In the genomic region with DNA sequence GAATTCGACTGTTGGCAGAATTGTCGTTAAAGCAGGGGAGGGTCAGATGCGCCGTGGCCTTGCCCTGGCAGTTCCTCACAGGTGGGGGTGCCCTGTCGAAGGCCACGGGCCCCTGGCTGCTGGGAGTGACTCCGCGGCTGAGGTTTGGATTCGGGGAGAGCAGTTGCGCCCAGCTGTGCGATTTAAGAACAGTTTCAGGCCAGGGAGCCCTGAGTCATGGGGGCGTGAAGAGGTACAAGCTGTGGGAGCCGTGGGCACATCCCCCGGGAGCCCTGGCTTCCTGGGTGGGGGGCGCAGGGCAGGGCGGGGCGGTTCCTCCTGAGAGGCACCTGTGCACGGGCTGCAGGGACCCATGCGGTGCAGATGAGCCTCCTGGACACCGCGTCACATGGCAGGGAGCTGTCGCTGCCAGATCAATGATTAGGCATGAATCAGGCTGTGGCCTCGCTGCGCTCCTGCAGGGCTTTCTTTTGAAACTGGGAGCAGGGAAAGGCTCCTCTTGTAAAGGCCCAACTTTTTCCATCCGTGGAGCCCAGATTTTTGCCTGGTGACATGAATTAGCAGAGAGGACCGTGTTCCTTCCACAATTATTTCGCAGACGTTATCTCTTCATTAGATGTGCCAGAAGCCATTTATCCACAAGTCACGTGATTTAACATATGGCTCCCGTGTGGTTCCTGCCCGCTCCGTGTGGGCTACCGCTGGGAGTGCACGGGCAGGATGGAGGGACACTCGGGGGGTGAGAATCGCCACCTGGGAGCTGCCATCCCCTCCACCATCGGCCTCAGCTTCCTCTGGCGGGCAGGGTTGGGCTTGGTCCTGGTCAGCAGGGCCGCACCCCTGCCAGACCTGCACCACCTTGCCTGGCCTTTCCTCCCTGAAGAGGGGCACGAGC, we compare ENCODE assay signal across 8 cellular contexts.
DNase-seq lines count a peak whose midpoint lies in the region; ATAC-seq lines count a peak whose summit lies in the region.

No MANE protein-coding gene starts in this region.

- peak; percentile 22 for ATAC-seq in HG03175 (IDR thresholded peaks at IDR 0.05; ENCODE audit: unreplicated experiment)
- peak; percentile 23 for ATAC-seq in stimulated activated naive CD8-positive, alpha-beta T cell treated with anti-CD3 and anti-CD28 coated beads, Interleukin-15, Interleukin-2, amounts not matched to agents 100 U/mL and 50 U/mL, for 24 hours

- H3K27ac ChIP-seq in SK-N-MC (peak overlapping the region; percentile 54; the same call in 1 of the 2 replicates), caudate nucleus (ENCODE audit: low read depth, low read length) (peak overlapping the region; percentile 59)

- peak overlapping the region; percentile 75 for H3K9ac ChIP-seq in SK-N-MC (ENCODE audit: insufficient read length)

- H3K9me3 ChIP-seq in SK-N-MC (ENCODE audit: low read depth, low read length) = no peaks in the 10 kb centered on the region

- H3K36me3 ChIP-seq in SK-N-MC (ENCODE audit: insufficient read depth, low read length) = no peaks in the 10 kb centered on the region

- H3K4me3 ChIP-seq in SK-N-MC = peak overlapping the region; percentile 78

- peak; percentile 20 for DNase-seq in NCI-H1105 treated with DMSO at 0.1 percent for 48 hours (lab: John Stamatoyannopoulos, UW)
- DNase-seq in NCI-H1105 (lab: John Stamatoyannopoulos, UW) = no peak
- no peak for DNase-seq in SK-N-MC (ENCODE audit: low read depth, low spot score)
- peak in 10 of 61 donors; percentile 25 to 76 (median 58) for DNase-seq in caudate nucleus (lab: John Stamatoyannopoulos, UW)
- peak; percentile 66 for DNase-seq in left kidney (ENCODE audit: low read depth, low spot score)
- peak; percentile 54 for DNase-seq in stimulated activated naive CD8-positive, alpha-beta T cell treated with anti-CD3 and anti-CD28 coated beads, Interleukin-15, Interleukin-2, amounts not matched to agents 100 U/mL and 50 U/mL, for 24 hours
- no peak for DNase-seq in NCI-H446 treated with DMSO at 0.1 percent for 48 hours (lab: John Stamatoyannopoulos, UW)

Comparison
In these comparisons a context has a peak if more than half of its experiments do, and no peak if none do; other contexts are left out.
1. DNase-seq: peak in NCI-H1105 treated with DMSO at 0.1 percent for 48 hours (single experiment), left kidney (single experiment) and stimulated activated naive CD8-positive, alpha-beta T cell treated with anti-CD3 and anti-CD28 coated beads, Interleukin-15, Interleukin-2, amounts not matched to agents 100 U/mL and 50 U/mL, for 24 hours (single experiment); none in NCI-H1105 (single experiment), SK-N-MC (single experiment) and NCI-H446 treated with DMSO at 0.1 percent for 48 hours (single experiment).